ENCODE assay signal across 16 cellular contexts in the genomic region with DNA sequence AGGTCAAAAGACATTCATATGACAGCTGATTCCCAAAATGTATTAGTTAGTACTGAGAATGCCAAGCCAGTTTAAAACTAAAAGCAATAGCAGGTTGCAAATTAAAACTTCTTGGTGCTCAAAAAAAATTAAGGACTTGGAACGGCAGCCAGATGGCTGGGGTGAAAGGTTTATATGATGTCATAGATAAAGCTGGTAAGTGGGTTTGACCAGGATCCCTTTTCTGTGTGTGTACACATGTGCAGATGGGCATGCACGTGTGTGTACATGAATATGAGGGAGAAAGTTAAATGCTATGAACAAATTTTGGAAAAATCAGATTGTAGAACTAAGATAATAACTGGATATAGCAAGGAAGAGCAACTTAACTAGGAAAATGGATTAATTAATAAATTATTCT.
DNase-seq lines count a peak whose midpoint lies in the region; ATAC-seq lines count a peak whose summit lies in the region.
"Had no signal": no experiment of that assay in that cellular context is flagged by ENCODE, and none has a peak within 500 bp of the region (broad histone marks: within the 10 kb centered on the region; RNA-seq: fewer than 3 reads in every experiment).

No MANE protein-coding gene starts in this region.

- no peak for DNase-seq in activated naive CD4-positive, alpha-beta T cell treated with Interleukin-2 at 50 U/mL for 16 hours
- peak; percentile 18 to 58 for DNase-seq in NCI-H524 (lab: John Stamatoyannopoulos, UW)
- no peak for DNase-seq in central memory CD8-positive, alpha-beta T cell (ENCODE audit: low spot score in 2 of 2)
- no peak for DNase-seq in activated effector memory CD4-positive, alpha-beta T cell treated with anti-CD3 and anti-CD28 coated beads, Interleukin-2, amount 50 U/mL, for 16 hours
- no peak for DNase-seq in NCI-H128 (lab: John Stamatoyannopoulos, UW; ENCODE audit: unreplicated experiment)
- no peak for DNase-seq in T-helper 2 cell
- DNase-seq: COR-L47, DMS79, NCI-H1417 treated with DMSO at 0.1 percent for 48 hours, NCI-H2029, NCI-H510A treated with DMSO at 0.1 percent for 48 hours, PC-9, SJCRH30 had no signal

- no peaks in the 10 kb centered on the region for H3K9me3 Mint-ChIP-seq in activated naive CD4-positive, alpha-beta T cell treated with anti-CD3 and anti-CD28 coated beads, Interleukin-2, amount 50 U/mL, for 24 hours
- no peaks in the 10 kb centered on the region for H3K9me3 Mint-ChIP-seq in central memory CD8-positive, alpha-beta T cell

- H3K36me3 Mint-ChIP-seq in activated naive CD4-positive, alpha-beta T cell treated with anti-CD3 and anti-CD28 coated beads, Interleukin-2, amount 50 U/mL, for 24 hours = peaks cover 8% of the 10 kb centered on the region
- H3K36me3 Mint-ChIP-seq in central memory CD8-positive, alpha-beta T cell (ENCODE audit: insufficient read depth) = peaks cover 2% of the 10 kb centered on the region

- no peaks in the 10 kb centered on the region for H3K27me3 Mint-ChIP-seq in activated naive CD4-positive, alpha-beta T cell treated with anti-CD3 and anti-CD28 coated beads, Interleukin-2, amount 50 U/mL, for 24 hours
- no peaks in the 10 kb centered on the region for H3K27me3 Mint-ChIP-seq in central memory CD8-positive, alpha-beta T cell

- H3K4me3 Mint-ChIP-seq in activated naive CD4-positive, alpha-beta T cell treated with anti-CD3 and anti-CD28 coated beads, Interleukin-2, amount 50 U/mL, for 24 hours = no peak overlapping the region
- no peak overlapping the region for H3K4me3 Mint-ChIP-seq in central memory CD8-positive, alpha-beta T cell

- ATAC-seq in central memory CD8-positive, alpha-beta T cell (replicated peaks; ENCODE audit: extremely low read depth, poor library complexity, severe bottlenecking) = no peak
- ATAC-seq in GM19467 (IDR thresholded peaks at IDR 0.05; ENCODE audit: unreplicated experiment) = no peak
- ATAC-seq: A549 had no signal

- H3K4me1 Mint-ChIP-seq in activated naive CD4-positive, alpha-beta T cell treated with anti-CD3 and anti-CD28 coated beads, Interleukin-2, amount 50 U/mL, for 24 hours = peaks cover 69% of the 10 kb centered on the region
- H3K4me1 Mint-ChIP-seq in central memory CD8-positive, alpha-beta T cell = peaks cover 31% of the 10 kb centered on the region

- H3K27ac Mint-ChIP-seq in activated naive CD4-positive, alpha-beta T cell treated with anti-CD3 and anti-CD28 coated beads, Interleukin-2, amount 50 U/mL, for 24 hours = peak overlapping the region; percentile 24
- H3K27ac Mint-ChIP-seq in central memory CD8-positive, alpha-beta T cell (ENCODE audit: low read depth) = peak overlapping the region; percentile 55

Comparison
In these comparisons a context has a peak if more than half of its experiments do, and no peak if none do; other contexts are left out.
1. DNase-seq: peak in NCI-H524 (2 of 2); none in activated naive CD4-positive, alpha-beta T cell treated with Interleukin-2 at 50 U/mL for 16 hours (single experiment), central memory CD8-positive, alpha-beta T cell (0 of 2), activated effector memory CD4-positive, alpha-beta T cell treated with anti-CD3 and anti-CD28 coated beads, Interleukin-2, amount 50 U/mL, for 16 hours (single experiment), NCI-H128 (single experiment) and T-helper 2 cell (0 of 5).